ENCODE assay signal across 21 cellular contexts in genomic region chr4:14917305-14917647, GRCh38.
A peak's percentile ranks its signal among the peaks of the same experiment; 100 is the strongest.
DNase-seq lines count a peak whose midpoint lies in the region; ATAC-seq and TF ChIP-seq lines count a peak whose summit lies in the region.
"Had no signal": no experiment of that assay in that cellular context is flagged by ENCODE, and none has a peak within 500 bp of the region (broad histone marks: within the 10 kb centered on the region; RNA-seq: fewer than 3 reads in every experiment).

No MANE protein-coding gene starts in this region.

- no peaks in the 10 kb centered on the region for H3K36me3 Mint-ChIP-seq in GM23338 (ENCODE audit: low read depth)
- H3K36me3 Mint-ChIP-seq in neural progenitor cell: no peaks in the 10 kb centered on the region
- H3K36me3 Mint-ChIP-seq: CD4-positive, alpha-beta memory T cell had no signal

- H3K9me3 ChIP-seq in PC-9 (ENCODE audit: insufficient read depth, low read depth) (no peaks in the 10 kb centered on the region), gastroesophageal sphincter (no peaks in the 10 kb centered on the region), neural progenitor cell (ENCODE audit: low read depth) (no peaks in the 10 kb centered on the region)
- H3K9me3 ChIP-seq: neutrophil had no signal

- TF ChIP-seq POLR2A in gastroesophageal sphincter (IDR thresholded peaks at IDR 0.05): no peak

- no peak for ATAC-seq in GM23338
- ATAC-seq in gastroesophageal sphincter: peak; percentile 11
- ATAC-seq in GM18511 (IDR thresholded peaks at IDR 0.05; ENCODE audit: unreplicated experiment): no peak

- H3K27me3 ChIP-seq in GM23338 (ENCODE audit: insufficient read depth): no peaks in the 10 kb centered on the region
- H3K27me3 ChIP-seq in PC-9 (ENCODE audit: insufficient read depth, low read depth): no peaks in the 10 kb centered on the region
- no peaks in the 10 kb centered on the region for H3K27me3 ChIP-seq in gastroesophageal sphincter
- no peaks in the 10 kb centered on the region for H3K27me3 ChIP-seq in neural progenitor cell

- H3K4me3 ChIP-seq in GM23338 (no peak overlapping the region), PC-9 (no peak overlapping the region), gastroesophageal sphincter (no peak overlapping the region), neural progenitor cell (no peak overlapping the region)
- H3K4me3 ChIP-seq: SK-N-MC had no signal

- DNase-seq in GM23338 (ENCODE audit: low spot score) (no peak), PC-9 (no peak), neural progenitor cell (ENCODE audit: low spot score) (no peak), NCI-H146 treated with DMSO at 0.1 percent for 48 hours (lab: John Stamatoyannopoulos, UW; ENCODE audit: unreplicated experiment) (no peak), NCI-H526 treated with DMSO at 0.1 percent for 48 hours (lab: John Stamatoyannopoulos, UW) (no peak), KBM-7 (no peak)
- DNase-seq: activated CD4-positive, alpha-beta T cell treated with anti-CD3 and anti-CD28 coated beads for 4 hours; activated CD8-positive, alpha-beta memory T cell treated with anti-CD3 and anti-CD28 coated beads, Interleukin-2, amount 50 U/mL, for 48 hours; activated gamma-delta T cell treated with Interleukin-2 at 50 U/mL for 16 hours; CD4-positive, alpha-beta memory T cell; DMS79 treated with DMSO at 0.1 percent for 48 hours; effector CD8-positive, alpha-beta T cell; H9; Kasumi-1; kidney; midbrain; stimulated activated naive CD4-positive, alpha-beta T cell treated with Interleukin-2 at 50 U/mL for 16 hours had no signal

- H3K9me3 Mint-ChIP-seq in GM23338 (no peaks in the 10 kb centered on the region), neural progenitor cell (no peaks in the 10 kb centered on the region)
- H3K9me3 Mint-ChIP-seq: H9 had no signal

- BruUV-seq in PC-9 (replicated peaks; lab: Mats Ljungman, UMichigan): no TSS peak

- H4K20me1 ChIP-seq in GM23338 (replicated peaks; ENCODE audit: insufficient read depth): no peaks in the 10 kb centered on the region
- no peaks in the 10 kb centered on the region for H4K20me1 ChIP-seq in PC-9 (ENCODE audit: insufficient read depth)
- no peaks in the 10 kb centered on the region for H4K20me1 ChIP-seq in neural progenitor cell (ENCODE audit: low read depth)

- no peaks in the 10 kb centered on the region for H3K4me1 ChIP-seq in GM23338 (ENCODE audit: insufficient read depth)
- H3K4me1 ChIP-seq in PC-9 (replicated peaks; ENCODE audit: insufficient read depth): peaks cover 17% of the 10 kb centered on the region
- H3K4me1 ChIP-seq in gastroesophageal sphincter: peaks cover 0 to 24% (median 0%) of the 10 kb centered on the region in 3 donors
- H3K4me1 ChIP-seq in neural progenitor cell: no peaks in the 10 kb centered on the region

- no peak overlapping the region for H3K4me2 ChIP-seq in GM23338
- H3K4me2 ChIP-seq in PC-9: peak overlapping the region; percentile 72
- H3K4me2 ChIP-seq in neural progenitor cell: no peak overlapping the region

- POLR2A ChIA-PET in PC-9 (lab: Charles Lee; ENCODE audit: unreplicated experiment): interaction anchor here (0.6 kb wide), 2 partner anchors 8 to 462 kb away, joined by 5 to 7 read pairs; no protein-coding TSS in a partner anchor

- TF ChIP-seq EP300 in gastroesophageal sphincter (IDR thresholded peaks at IDR 0.05): no peak

- in situ Hi-C loops in KBM-7 (cut with MboI; ENCODE audit: low pct_unique_long_range_greater_than_20kb, low sequenced_read_pairs): no loop called here

- H3K36me3 ChIP-seq in GM23338 (ENCODE audit: insufficient read depth): no peaks in the 10 kb centered on the region
- no peaks in the 10 kb centered on the region for H3K36me3 ChIP-seq in PC-9 (ENCODE audit: low read depth)
- H3K36me3 ChIP-seq in gastroesophageal sphincter: no peaks in the 10 kb centered on the region
- no peaks in the 10 kb centered on the region for H3K36me3 ChIP-seq in neural progenitor cell
- H3K36me3 ChIP-seq: neutrophil had no signal

- H3K27ac ChIP-seq in GM23338 (ENCODE audit: low read depth) (no peak overlapping the region), PC-9 (peak overlapping the region; percentile 86), gastroesophageal sphincter (peak overlapping the region in 3 of 4 donors; percentile 53 to 65 (median 59)), neural progenitor cell (no peak overlapping the region)
- H3K27ac ChIP-seq: neutrophil, SK-N-MC had no signal

- H3K4me3 Mint-ChIP-seq in GM23338: no peak overlapping the region
- H3K4me3 Mint-ChIP-seq in neural progenitor cell: no peak overlapping the region
- H3K4me3 Mint-ChIP-seq: CD4-positive, alpha-beta memory T cell; H9 had no signal

- H3K27ac Mint-ChIP-seq in GM23338 (no peak overlapping the region), neural progenitor cell (no peak overlapping the region)
- H3K27ac Mint-ChIP-seq: CD4-positive, alpha-beta memory T cell; H9 had no signal

- intact Hi-C loops in PC-9 (cut with micrococcal nuclease; ENCODE audit: unreplicated experiment): loop anchor here (2.0 kb wide), 2 partner anchors 38 to 84 kb away; no protein-coding TSS in a partner anchor

- no peak for TF ChIP-seq CTCF in GM23338 (conservative IDR thresholded peaks at IDR 0.05; ENCODE audit: low read depth in 2 of 2)
- no peak for TF ChIP-seq CTCF in PC-9 (conservative IDR thresholded peaks at IDR 0.05)
- no peak for TF ChIP-seq CTCF in gastroesophageal sphincter (IDR thresholded peaks at IDR 0.05)
- TF ChIP-seq CTCF in neural progenitor cell (IDR thresholded peaks at IDR 0.05): no peak

- H3K9ac ChIP-seq in neural progenitor cell: no peak overlapping the region

- H3K4me1 Mint-ChIP-seq in GM23338 (no peaks in the 10 kb centered on the region), neural progenitor cell (peaks cover 3% of the 10 kb centered on the region)
- H3K4me1 Mint-ChIP-seq: CD4-positive, alpha-beta memory T cell; H9 had no signal

- H3F3A ChIP-seq in GM23338 (replicated peaks; ENCODE audit: low read depth) (no peaks in the 10 kb centered on the region), PC-9 (ENCODE audit: insufficient read depth, low read depth) (peaks cover 16% of the 10 kb centered on the region), neural progenitor cell (ENCODE audit: low read depth) (peaks cover 7% of the 10 kb centered on the region)

- H3K79me2 ChIP-seq in GM23338 (replicated peaks; ENCODE audit: insufficient read depth) (no peaks in the 10 kb centered on the region), PC-9 (ENCODE audit: low read depth) (no peaks in the 10 kb centered on the region), neural progenitor cell (ENCODE audit: low read depth) (no peaks in the 10 kb centered on the region)

- H2AFZ ChIP-seq in GM23338 (peak overlapping the region; percentile 63; the same call in 1 of the 2 replicates), PC-9 (no peak overlapping the region), neural progenitor cell (replicated peaks) (peak overlapping the region; percentile 0)

- 0 out of 2 replicates have a peak, but pooled peaks cover 5% of the 10 kb centered on the region for H3K9me2 ChIP-seq in GM23338 (ENCODE audit: insufficient read depth)
- H3K9me2 ChIP-seq in PC-9 (ENCODE audit: insufficient read depth): no peaks in the 10 kb centered on the region

- peaks cover 3% of the 10 kb centered on the region for H3K27me3 Mint-ChIP-seq in GM23338 (ENCODE audit: insufficient read depth, low read depth, poor library complexity)
- no peaks in the 10 kb centered on the region for H3K27me3 Mint-ChIP-seq in neural progenitor cell (ENCODE audit: insufficient read depth, low read depth)

- 60% methylated on average over 1 of the region's 1 CpG; no CpG with 5 or more reads in 1 of the 2 donors for WGBS in gastroesophageal sphincter (ENCODE audit: low coverage in 1 of 2), 2 donors

- CTCF ChIA-PET in PC-9 (lab: Charles Lee): no interaction called here

TF ChIP-seq in GM23338, 12 proteins besides CTCF, POLR2A, EP300 and RAD21 (continues in another document):
- TF ChIP-seq EZH2phosphoT487 (IDR thresholded peaks at IDR 0.05; ENCODE audit: unreplicated experiment): no peak
- TF ChIP-seq REST (IDR thresholded peaks at IDR 0.05; ENCODE audit: unreplicated experiment): no peak
- no peak for TF ChIP-seq STAT1 (IDR thresholded peaks at IDR 0.05; ENCODE audit: unreplicated experiment)
- no peak for TF ChIP-seq EZH2 (IDR thresholded peaks at IDR 0.05; ENCODE audit: low read depth, unreplicated experiment)
- no peak for TF ChIP-seq ETS1 (IDR thresholded peaks at IDR 0.05)
- TF ChIP-seq ZNF114 (CRISPR knock-in tag; IDR thresholded peaks at IDR 0.05): no peak
- TF ChIP-seq NANOG (IDR thresholded peaks at IDR 0.05; ENCODE audit: borderline replicate concordance): no peak
- TF ChIP-seq POLR2AphosphoS5 (IDR thresholded peaks at IDR 0.05; ENCODE audit: low read depth): no peak

Comparison
In these comparisons a context has a peak if more than half of its experiments do, and no peak if none do; other contexts are left out.
1. H3K27ac ChIP-seq: peak in PC-9 (single experiment) and gastroesophageal sphincter (3 of 4); none in GM23338 (single experiment) and neural progenitor cell (single experiment).